Comparison of ENCODE assay signal across 19 cellular contexts in genomic region chr4:105197777-105198176, GRCh38. TPM values are rescaled to one million over a fixed set of nuclear protein-coding genes. Genes with fewer than 3 reads are reported as not detected.
DNase-seq lines count a peak whose midpoint lies in the region; ATAC-seq, FAIRE-seq and TF ChIP-seq lines count a peak whose summit lies in the region.
"Had no signal": no experiment of that assay in that cellular context is flagged by ENCODE, and none has a peak within 500 bp of the region (broad histone marks: within the 10 kb centered on the region; RNA-seq: fewer than 3 reads in every experiment).

No MANE protein-coding gene starts in this region.

- intact Hi-C loops in PC-3 (cut with micrococcal nuclease) = loop anchor here (2.0 kb wide), 1 partner anchor 51 kb away; the partner anchor contains the start of gene TET2
- intact Hi-C loops in endothelial cell of umbilical vein (cut with micrococcal nuclease) = loop anchor here (1.0 kb wide), 1 partner anchor 49 kb away; no protein-coding TSS in a partner anchor

- no peaks in the 10 kb centered on the region for H3K27me3 ChIP-seq in PC-3 (ENCODE audit: low read length)
- H3K27me3 ChIP-seq in endothelial cell of umbilical vein (ENCODE audit: control insufficient read depth in 2 of 2, insufficient read depth in 2 of 2, low read length in 2 of 2) = no peaks in the 10 kb centered on the region
- no peaks in the 10 kb centered on the region for H3K27me3 ChIP-seq in osteoblast (ENCODE audit: insufficient read depth, low read length)

- no peaks in the 10 kb centered on the region for H3K9me1 ChIP-seq in endothelial cell of umbilical vein (replicated peaks; ENCODE audit: control insufficient read depth, extremely low read depth, insufficient read depth, low read length)

- H3K27ac ChIP-seq in PC-3 (ENCODE audit: low read length) (peak overlapping the region; percentile 28), endothelial cell of umbilical vein (ENCODE audit: insufficient read depth, low read depth, low read length) (peak overlapping the region; percentile 77), osteoblast (ENCODE audit: low read depth, low read length) (peak overlapping the region; percentile 56)
- H3K27ac ChIP-seq: A549, RWPE1 had no signal

- H3K9ac ChIP-seq in PC-3 (ENCODE audit: low read length) (no peak overlapping the region), endothelial cell of umbilical vein (replicated peaks; ENCODE audit: extremely low read depth, insufficient read depth, low read length) (peak overlapping the region; percentile 9)

- no peak for TF ChIP-seq POLR2A in endothelial cell of umbilical vein (IDR thresholded peaks at IDR 0.05; ENCODE audit: low read depth, low read length)

- ATAC-seq in PC-3 (peak; percentile 56), GM21515 (IDR thresholded peaks at IDR 0.05; ENCODE audit: unreplicated experiment) (no peak)
- ATAC-seq: A549 had no signal

- DNase-seq in EH (ENCODE audit: low read depth) = peak; percentile 33
- peak; percentile 63 for DNase-seq in PC-3
- DNase-seq in endothelial cell of umbilical vein (ENCODE audit: low read depth, low spot score) = no peak
- DNase-seq in osteoblast (ENCODE audit: insufficient read length, low spot score, missing footprints) = no peak
- no peak for DNase-seq in A172 (ENCODE audit: low spot score)
- no peak for DNase-seq in OCI-M2 (lab: John Stamatoyannopoulos, UW; ENCODE audit: unreplicated experiment)
- DNase-seq: Caco-2, DMS53, GOT3, KG1, NCI-H1048, NCI-H1436 treated with DMSO at 0.1 percent for 48 hours, NCI-H2029 treated with DMSO at 0.1 percent for 48 hours, NCI-H2171 treated with DMSO at 0.1 percent for 48 hours, NCI-H446 treated with DMSO at 0.1 percent for 48 hours, OCI-M1 had no signal

- H3K36me3 ChIP-seq in PC-3 (ENCODE audit: low read depth, low read length) = no peaks in the 10 kb centered on the region
- H3K36me3 ChIP-seq in endothelial cell of umbilical vein (ENCODE audit: control insufficient read depth in 2 of 2, extremely low read depth in 1 of 2, insufficient read depth in 2 of 2, low read length in 2 of 2) = no peaks in the 10 kb centered on the region
- H3K36me3 ChIP-seq in osteoblast (ENCODE audit: insufficient read depth, low read length) = no peaks in the 10 kb centered on the region

- H3K4me1 ChIP-seq in PC-3 (ENCODE audit: insufficient read depth, low read length) (peaks cover 51% of the 10 kb centered on the region), endothelial cell of umbilical vein (ENCODE audit: control insufficient read depth, extremely low read depth, insufficient read depth, low read length) (peaks cover 67% of the 10 kb centered on the region), osteoblast (ENCODE audit: insufficient read depth, low read length) (peaks cover 28% of the 10 kb centered on the region)

- H3F3A ChIP-seq in PC-3 (ENCODE audit: low read length, unreplicated experiment) = peaks cover 3% of the 10 kb centered on the region

- H2AFZ ChIP-seq in PC-3 (ENCODE audit: low read length) (no peak overlapping the region), endothelial cell of umbilical vein (ENCODE audit: low read depth, low read length) (no peak overlapping the region), osteoblast (ENCODE audit: low read length) (no peak overlapping the region)

- H3K4me3 ChIP-seq in PC-3 (ENCODE audit: low read length) (no peak overlapping the region), endothelial cell of umbilical vein (replicated peaks in 1 of 3; ENCODE audit: insufficient read depth in 1 of 3, low read depth in 1 of 3, low read length in 3 of 3) (no peak overlapping the region), osteoblast (ENCODE audit: insufficient read depth, low read length) (no peak overlapping the region)
- H3K4me3 ChIP-seq: A549 had no signal

- no peak for TF ChIP-seq CTCF in PC-3 (conservative IDR thresholded peaks at IDR 0.05; ENCODE audit: low read depth, low read length)
- TF ChIP-seq CTCF in endothelial cell of umbilical vein (IDR thresholded peaks at IDR 0.05; ENCODE audit: extremely low read depth in 1 of 2, insufficient read depth in 1 of 2, low read depth in 1 of 2, low read length in 2 of 2) = no peak
- TF ChIP-seq CTCF in osteoblast (IDR thresholded peaks at IDR 0.05; ENCODE audit: extremely low read depth, low read depth, low read length) = no peak

- dilution Hi-C loops in endothelial cell of umbilical vein (cut with MboI; ENCODE audit: extremely low pct_ligation_motif_present, low sequenced_read_pairs) = no loop called here

- BruUV-seq in PC-3 (replicated peaks; lab: Mats Ljungman, UMichigan) (no TSS peak), endothelial cell of umbilical vein (replicated peaks; lab: Mats Ljungman, UMichigan) (no TSS peak)

- H3K4me2 ChIP-seq in PC-3 (ENCODE audit: low read length) = peak overlapping the region; percentile 21
- H3K4me2 ChIP-seq in endothelial cell of umbilical vein (ENCODE audit: insufficient read depth, low read length) = peak overlapping the region; percentile 64
- peak overlapping the region; percentile 0 for H3K4me2 ChIP-seq in osteoblast (ENCODE audit: insufficient read depth, low read length)
- H3K4me2 ChIP-seq: A549 had no signal

- H3K9me3 ChIP-seq in PC-3 (ENCODE audit: low read length) (no peaks in the 10 kb centered on the region), endothelial cell of umbilical vein (replicated peaks; ENCODE audit: control insufficient read depth, insufficient read depth, low read length) (no peaks in the 10 kb centered on the region), osteoblast (ENCODE audit: low read depth, low read length) (no peaks in the 10 kb centered on the region)
- H3K9me3 ChIP-seq: A549, Caco-2 had no signal

- CTCF ChIA-PET in PC-3 (lab: Charles Lee) (no interaction called here), endothelial cell of umbilical vein (lab: Charles Lee) (interaction anchor here (0.9 to 2.0 kb wide), 4 partner anchors 11 to 276 kb away, joined by 3 to 7 read pairs (median 4); partner anchors contain the start of gene PPA2)

- H4K20me1 ChIP-seq in PC-3 (ENCODE audit: low read length) (no peaks in the 10 kb centered on the region), endothelial cell of umbilical vein (replicated peaks; ENCODE audit: control insufficient read depth, extremely low read depth, insufficient read depth, low read length) (no peaks in the 10 kb centered on the region), osteoblast (ENCODE audit: insufficient read depth, low read length) (no peaks in the 10 kb centered on the region)

- no peak for FAIRE-seq in endothelial cell of umbilical vein (lab: Jason Lieb, UNC)
- FAIRE-seq: A549 had no signal

- H3K79me2 ChIP-seq in PC-3 (ENCODE audit: low read length) (peaks cover 10% of the 10 kb centered on the region), endothelial cell of umbilical vein (ENCODE audit: control insufficient read depth, insufficient read depth, low read length) (peaks cover 10% of the 10 kb centered on the region), osteoblast (ENCODE audit: insufficient read depth, low read length) (peaks cover 14% of the 10 kb centered on the region)

- H3K9me2 ChIP-seq in PC-3 (replicated peaks; ENCODE audit: low read length) = no peaks in the 10 kb centered on the region

- POLR2A ChIA-PET in PC-3 (lab: Charles Lee; ENCODE audit: unreplicated experiment) (no interaction called here), endothelial cell of umbilical vein (lab: Charles Lee) (no interaction called here)

TF ChIP-seq in endothelial cell of umbilical vein, 7 proteins besides CTCF, POLR2A, EP300 and RAD21:
- no peak for TF ChIP-seq EZH2 (IDR thresholded peaks at IDR 0.05; ENCODE audit: borderline replicate concordance, low read depth, low read length, severe bottlenecking)
- TF ChIP-seq MYC (IDR thresholded peaks at IDR 0.05; ENCODE audit: low read depth, low read length) = no peak
- peak; percentile 45 for TF ChIP-seq JUN (IDR thresholded peaks at IDR 0.05; ENCODE audit: borderline replicate concordance, insufficient read depth, insufficient read length, low read depth)
- no peak for TF ChIP-seq GATA2 (IDR thresholded peaks at IDR 0.05; ENCODE audit: insufficient read depth, insufficient read length, low read depth, low read length)
- no peak for TF ChIP-seq MAX (IDR thresholded peaks at IDR 0.05; ENCODE audit: insufficient read depth, insufficient read length)
- TF ChIP-seq POLR2AphosphoS5 (IDR thresholded peaks at IDR 0.05; ENCODE audit: insufficient read depth, low read depth, low read length) = no peak
- peak; percentile 64 for TF ChIP-seq FOS (IDR thresholded peaks at IDR 0.05; ENCODE audit: borderline replicate concordance, insufficient read depth, low read length)

RNA-seq across cellular contexts. Expression of gene TET2, which starts 51.1 kb away (rescaled TPM):
- total RNA-seq in PC-3 (2014; rRNA removed) = 5.6 and 5.8 TPM in 2 replicates
- 17.5 and 19.8 TPM in 2 replicates for total RNA-seq in endothelial cell of umbilical vein
- 4.7 and 4.8 TPM in 2 replicates for polyA plus RNA-seq in endothelial cell of umbilical vein
- 5.1 and 5.3 TPM in 2 replicates for polyA plus RNA-seq in endothelial cell of umbilical vein (2011; cell fraction: cytosol; rRNA removed)
- 24.8 and 26.3 TPM in 2 replicates for polyA plus RNA-seq in endothelial cell of umbilical vein (2011; cell fraction: nucleus; rRNA removed)
- polyA plus RNA-seq in endothelial cell of umbilical vein (2012) = 5.3 and 7.7 TPM in 2 replicates
- 28.4 and 40.4 TPM in 2 replicates for polyA minus RNA-seq in endothelial cell of umbilical vein
- 7.4 TPM for polyA minus RNA-seq in endothelial cell of umbilical vein (2011; cell fraction: cytosol; rRNA and poly(A)+ RNA removed)
- 96.0 and 115 TPM in 2 replicates for polyA minus RNA-seq in endothelial cell of umbilical vein (2011; cell fraction: nucleus; rRNA and poly(A)+ RNA removed)
- 15.0 and 15.9 TPM in 2 replicates for total RNA-seq in osteoblast
- 8.4 and 9.2 TPM in 2 replicates for total RNA-seq in A172 (2014; rRNA removed; shearing (Covaris generic))

Comparison
In these comparisons a context has a peak if more than half of its experiments do, and no peak if none do; other contexts are left out.
1. DNase-seq: peak in EH (single experiment) and PC-3 (single experiment); none in endothelial cell of umbilical vein (single experiment), osteoblast (single experiment), A172 (single experiment) and OCI-M2 (single experiment).
2. H3K4me2 ChIP-seq: peak in every context shown above with its lines; median percentile 64 in endothelial cell of umbilical vein; 21 in PC-3; 0 in osteoblast.
3. Peak in every context shown above with its lines, with median percentiles within 50 percentile points of each other: H3K27ac ChIP-seq.